26 cellular contexts compared by ENCODE assay signal in the genomic region with DNA sequence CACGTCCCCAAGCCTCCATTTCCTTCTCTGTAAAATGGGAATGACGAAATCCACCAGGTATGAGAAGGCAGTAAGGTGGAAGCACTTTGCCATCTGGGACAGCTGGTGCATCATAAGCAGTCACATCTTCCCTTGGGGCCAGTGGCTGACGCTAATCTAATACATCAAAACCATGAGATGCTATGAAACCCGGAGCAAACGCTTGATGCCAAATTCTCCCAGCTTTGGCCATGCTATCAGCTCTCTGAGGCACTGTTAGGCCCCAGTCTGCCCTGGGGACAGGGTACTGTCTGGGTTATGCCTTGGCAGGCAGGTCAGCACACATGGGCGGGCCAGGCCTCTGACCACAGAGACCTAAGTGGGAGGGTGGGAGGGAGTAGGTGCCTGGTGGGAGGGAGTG.
"Had no signal": no experiment of that assay in that cellular context is flagged by ENCODE, and none has a peak within 500 bp of the region (broad histone marks: within the 10 kb centered on the region; RNA-seq: fewer than 3 reads in every experiment).

No MANE protein-coding gene starts in this region.

- H3K4me1 Mint-ChIP-seq: endodermal cell; stimulated activated naive B cell treated with anti-CD40 and anti-IgM and Interleukin-4, amounts not matched to agents 10 μg/mL and 1 μg/mL and 100 μg/mL, for 72 hours had no signal

- H3K27me3 ChIP-seq: colonic mucosa, gastrocnemius medialis, hepatocyte, neutrophil, right lobe of liver, stomach, thyroid gland had no signal

- H3K4me3 ChIP-seq: colonic mucosa, gastrocnemius medialis, heart left ventricle, hepatocyte, left lung, right lobe of liver, stomach, thyroid gland had no signal

- DNase-seq: colonic mucosa; effector CD8-positive, alpha-beta T cell; endodermal cell; foreskin fibroblast; gastrocnemius medialis; heart left ventricle; left cardiac atrium; left lung; mesenchymal stem cell; midbrain; naive thymus-derived CD8-positive, alpha-beta T cell; nephron progenitor cell; right lobe of liver; small intestine; stimulated activated CD4-positive, alpha-beta T cell treated with anti-CD3 and anti-CD28 coated beads, Interleukin-15, amount 100 ng/mL, for 24 hours; stimulated activated CD4-positive, alpha-beta T cell treated with anti-CD3 and anti-CD28 coated beads, Interleukin-2, amount 100 ng/mL, for 48 hours; stimulated activated naive B cell treated with anti-CD40 and anti-IgM and Interleukin-4, amounts not matched to agents 10 μg/mL and 1 μg/mL and 100 μg/mL, for 72 hours; stomach; thyroid gland had no signal

- H3K4me1 ChIP-seq: colonic mucosa, gastrocnemius medialis, left lung, parathyroid adenoma, right lobe of liver, stomach, thyroid gland had no signal

- H3K4me3 Mint-ChIP-seq: dendritic cell treated with granulocyte-macrophage colony-stimulating factor and Interleukin-4, amounts not matched to agents 40 ng/mL and 50 ng/mL, for 4 days; endodermal cell; naive thymus-derived CD8-positive, alpha-beta T cell; nephron progenitor cell; stimulated activated naive B cell treated with anti-CD40 and anti-IgM and Interleukin-4, amounts not matched to agents 10 μg/mL and 1 μg/mL and 100 μg/mL, for 72 hours; type B pancreatic cell had no signal

- H3K36me3 ChIP-seq: colonic mucosa, gastrocnemius medialis, heart left ventricle, left lung, neutrophil, right lobe of liver, stomach, thyroid gland had no signal

- H3K9me3 ChIP-seq: gastrocnemius medialis, neutrophil, right lobe of liver, thyroid gland had no signal

- H3K27ac Mint-ChIP-seq: dendritic cell treated with granulocyte-macrophage colony-stimulating factor and Interleukin-4, amounts not matched to agents 40 ng/mL and 50 ng/mL, for 4 days; endodermal cell; nephron progenitor cell; progenitor cell of endocrine pancreas; stimulated activated naive B cell treated with anti-CD40 and anti-IgM and Interleukin-4, amounts not matched to agents 10 μg/mL and 1 μg/mL and 100 μg/mL, for 72 hours; type B pancreatic cell had no signal

- ATAC-seq: esophagus mucosa; gastrocnemius medialis; heart left ventricle; left cardiac atrium; left lung; naive thymus-derived CD8-positive, alpha-beta T cell; right lobe of liver; stimulated activated naive B cell treated with anti-CD40 and anti-IgM and Interleukin-4, amounts not matched to agents 10 μg/mL and 1 μg/mL and 100 μg/mL, for 72 hours had no signal

- H3K27me3 Mint-ChIP-seq: dendritic cell treated with granulocyte-macrophage colony-stimulating factor and Interleukin-4, amounts not matched to agents 40 ng/mL and 50 ng/mL, for 4 days; naive thymus-derived CD8-positive, alpha-beta T cell; progenitor cell of endocrine pancreas; type B pancreatic cell had no signal
